In the genomic region with DNA sequence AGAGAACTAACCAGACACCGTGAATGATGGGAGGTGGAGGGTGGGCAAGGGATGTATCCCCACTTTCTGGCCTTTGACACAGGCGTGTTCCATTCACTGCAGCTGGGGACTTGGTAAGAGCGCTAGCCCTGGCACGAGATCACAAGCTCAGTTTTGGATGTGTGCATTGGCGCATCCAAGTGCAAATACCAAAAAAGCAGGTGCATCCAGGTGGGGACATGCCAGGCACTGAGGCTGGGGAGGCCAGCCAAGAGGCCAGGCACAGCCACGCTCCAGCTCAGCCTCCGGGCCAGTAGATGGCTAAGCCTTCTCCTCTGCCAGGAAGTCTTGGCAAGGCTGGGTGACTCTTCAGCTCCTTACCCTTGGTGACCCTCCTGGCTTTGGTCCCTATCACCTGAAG, we compare ENCODE assay signal across 24 cellular contexts. TPM values are rescaled to one million over a fixed set of nuclear protein-coding genes. Genes with fewer than 3 reads are reported as not detected.
"Had no signal": no experiment of that assay in that cellular context is flagged by ENCODE, and none has a peak within 500 bp of the region (broad histone marks: within the 10 kb centered on the region; RNA-seq: fewer than 3 reads in every experiment).

No MANE protein-coding gene starts in this region.

- H3K36me3 ChIP-seq: SJCRH30 had no signal

- H3K9me3 Mint-ChIP-seq: IgD-negative memory B cell had no signal

- H3K4me1 ChIP-seq: SJCRH30 had no signal

- H3K9me3 ChIP-seq: SJCRH30 had no signal

- H3K27me3 Mint-ChIP-seq: IgD-negative memory B cell had no signal

- H3K36me3 Mint-ChIP-seq: IgD-negative memory B cell had no signal

- H3K27ac ChIP-seq: HL-60, KMS-11, RWPE1, SJCRH30 had no signal

- FAIRE-seq: HTR-8/SVneo, K562 had no signal

- H3K27me3 ChIP-seq: SJCRH30 had no signal

- H3K27ac Mint-ChIP-seq: IgD-negative memory B cell had no signal

- H3K4me3 Mint-ChIP-seq: IgD-negative memory B cell had no signal

- H3K9ac ChIP-seq: KMS-11 had no signal

- H3K4me3 ChIP-seq: K562, SJCRH30 had no signal

- DNase-seq: Kasumi-1; MM.1S; NCI-H1092 treated with DMSO at 0.1 percent for 48 hours; NCI-H1436; NCI-H187 treated with DMSO at 0.1 percent for 48 hours; NCI-H2081 treated with DMSO at 0.1 percent for 48 hours; NCI-H2171; NCI-H2227 treated with DMSO at 0.1 percent for 48 hours; NCI-H524; NCI-H526 treated with DMSO at 0.1 percent for 48 hours; NCI-H748 treated with DMSO at 0.1 percent for 48 hours; NK-92 treated with Interleukin-12 subunit alpha and Interleukin-12 subunit beta, amount 100 ng/mL, for 24 hours; PC-3; SHP77 treated with DMSO at 0.1 percent for 48 hours; SJCRH30 had no signal

RNA-seq across cellular contexts. Expression of a gene that starts 4.4 kb away (rescaled TPM):
- total RNA-seq: M059J, PC-3, SJCRH30 had no signal

RNA-seq across cellular contexts. Expression of a gene that starts 5.8 kb away (rescaled TPM):
- total RNA-seq: K562, M059J, NCI-H460, OCI-LY7, PC-3, SJCRH30 had no signal
- polyA plus RNA-seq: IgD-negative memory B cell had no signal
